ENCODE assay signal across 8 cellular contexts in genomic region chr17:82859431-82860403, GRCh38. TPM values are rescaled to one million over a fixed set of nuclear protein-coding genes. Genes with fewer than 3 reads are reported as not detected.
DNase-seq lines count a peak whose midpoint lies in the region; ATAC-seq and TF ChIP-seq lines count a peak whose summit lies in the region.

No MANE protein-coding gene starts in this region.

- peaks cover 53% of the 10 kb centered on the region for H3K4me1 ChIP-seq in OCI-LY7 (ENCODE audit: insufficient read depth, low read length, poor library complexity, severe bottlenecking)
- peaks cover 25% of the 10 kb centered on the region for H3K4me1 ChIP-seq in foreskin keratinocyte

- DNase-seq in NCI-H187 (lab: John Stamatoyannopoulos, UW) = peak; percentile 61 to 67
- no peak for DNase-seq in NCI-H187 treated with DMSO at 0.1 percent for 48 hours (lab: John Stamatoyannopoulos, UW)
- peak; percentile 40 for DNase-seq in OCI-LY7 (ENCODE audit: low spot score)
- peak; percentile 51 for DNase-seq in activated effector memory CD4-positive, alpha-beta T cell treated with Interleukin-2 at 50 U/mL for 16 hours
- no peak for DNase-seq in foreskin keratinocyte
- peak; percentile 44 for DNase-seq in pulmonary artery endothelial cell (ENCODE audit: low read depth, low spot score)

- H3K27ac ChIP-seq in OCI-LY7 (ENCODE audit: low read depth, low read length, poor library complexity, severe bottlenecking) (no peak overlapping the region), foreskin keratinocyte (peak overlapping the region; percentile 66)

- no peaks in the 10 kb centered on the region for H3K9me2 ChIP-seq in OCI-LY7 (ENCODE audit: insufficient read depth, low read length)

- H4K20me1 ChIP-seq in OCI-LY7 (ENCODE audit: insufficient read depth, low read length) = peaks cover 9% of the 10 kb centered on the region; the same call in 1 of the 2 replicates

- H3K79me2 ChIP-seq in OCI-LY7 (ENCODE audit: insufficient read depth, low read depth, low read length) = no peaks in the 10 kb centered on the region

- H3K27me3 ChIP-seq in foreskin keratinocyte = no peaks in the 10 kb centered on the region

- POLR2A ChIA-PET in OCI-LY7 (lab: Charles Lee) = interaction anchor here (0.6 kb wide), 1 partner anchor 35 kb away, joined by 3 read pairs; no protein-coding TSS in a partner anchor

- no peak overlapping the region for H2AFZ ChIP-seq in OCI-LY7 (ENCODE audit: low read length)

- ATAC-seq in foreskin keratinocyte (no peak), HG02571 (IDR thresholded peaks at IDR 0.05; ENCODE audit: unreplicated experiment) (no peak), HG02763 (IDR thresholded peaks at IDR 0.05; ENCODE audit: unreplicated experiment) (no peak)

- no TSS peak for BruUV-seq in OCI-LY7 (replicated peaks; lab: Mats Ljungman, UMichigan)

- CTCF ChIA-PET in OCI-LY7 (lab: Charles Lee; ENCODE audit: unreplicated experiment) = interaction anchor here (1.8 kb wide), 1 partner anchor 11 kb away, joined by 6 read pairs; no protein-coding TSS in a partner anchor

- no peak for TF ChIP-seq CTCF in OCI-LY7 (conservative IDR thresholded peaks at IDR 0.05; ENCODE audit: low read length)
- no peak for TF ChIP-seq CTCF in foreskin keratinocyte (conservative IDR thresholded peaks at IDR 0.05)

- intact Hi-C loops in OCI-LY7 (cut with micrococcal nuclease; ENCODE audit: unreplicated experiment) = no loop called here

- H3K4me2 ChIP-seq in OCI-LY7 (ENCODE audit: low read length) = peak overlapping the region; percentile 41

- no peak overlapping the region for H3K4me3 ChIP-seq in OCI-LY7 (ENCODE audit: low read depth, low read length, poor library complexity, severe bottlenecking)

- H3K36me3 ChIP-seq in OCI-LY7 (ENCODE audit: insufficient read depth, low read length) = peaks cover 13% of the 10 kb centered on the region; the same call in 1 of the 2 replicates

- no peaks in the 10 kb centered on the region for H3K9me3 ChIP-seq in OCI-LY7 (ENCODE audit: low read length)

RNA-seq across cellular contexts. Expression of gene ZNF750, which starts 19.9 kb away (rescaled TPM):
- not detected in 2 replicates for total RNA-seq in OCI-LY7 (2014; rRNA removed; shearing (Covaris generic))
- not detected in 2 replicates for total RNA-seq in OCI-LY7 (2022)
- 0.18 and 0.27 TPM in 2 replicates for total RNA-seq in foreskin keratinocyte
- 0.12 TPM in 2 replicates for polyA plus RNA-seq in foreskin keratinocyte
- total RNA-seq in pulmonary artery endothelial cell = under 0.01 and 0.07 TPM in 2 replicates

Comparison
In these comparisons a context has a peak if more than half of its experiments do, and no peak if none do; other contexts are left out.
1. DNase-seq: peak in NCI-H187 (2 of 2), OCI-LY7 (single experiment), activated effector memory CD4-positive, alpha-beta T cell treated with Interleukin-2 at 50 U/mL for 16 hours (single experiment) and pulmonary artery endothelial cell (single experiment); none in NCI-H187 treated with DMSO at 0.1 percent for 48 hours (single experiment) and foreskin keratinocyte (0 of 2).